14 cellular contexts compared by ENCODE assay signal in the genomic region with DNA sequence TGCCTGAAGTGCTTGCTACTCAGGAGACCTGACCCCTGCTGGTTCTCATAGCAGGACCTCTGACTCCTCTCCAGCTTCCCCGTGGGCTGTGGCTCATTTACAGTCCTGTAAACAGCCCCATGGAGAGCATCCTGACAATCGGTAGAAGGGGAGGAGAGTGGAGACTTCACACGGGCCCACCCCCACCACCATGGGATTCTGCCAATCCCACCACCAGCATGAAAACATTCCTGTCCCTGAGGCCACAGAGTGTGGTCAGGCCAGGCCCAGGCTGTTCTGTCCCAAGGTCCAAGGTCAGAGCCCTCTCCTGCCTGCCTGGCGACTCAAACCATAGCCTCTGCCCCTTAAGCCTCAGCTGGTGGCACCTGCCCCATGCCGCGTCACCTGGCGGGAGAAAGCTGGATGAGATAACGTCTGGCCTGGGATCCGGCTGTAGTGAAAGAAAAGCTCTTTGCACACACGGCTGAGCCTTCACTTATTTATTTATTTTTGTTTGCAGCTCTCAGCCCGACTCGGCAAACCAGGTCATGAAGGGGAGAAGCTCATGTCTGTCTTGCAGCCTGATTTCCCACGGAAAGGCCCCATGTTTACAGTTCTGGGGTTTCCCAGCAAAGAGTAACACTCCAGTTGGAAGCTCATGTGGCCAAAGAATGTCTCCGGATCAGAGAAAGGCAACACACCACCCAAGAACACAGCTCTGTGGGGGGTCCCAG.
A peak's percentile ranks its signal among the peaks of the same experiment; 100 is the strongest.
DNase-seq lines count a peak whose midpoint lies in the region; ATAC-seq, FAIRE-seq and TF ChIP-seq lines count a peak whose summit lies in the region.
"Had no signal": no experiment of that assay in that cellular context is flagged by ENCODE, and none has a peak within 500 bp of the region (broad histone marks: within the 10 kb centered on the region; RNA-seq: fewer than 3 reads in every experiment).

No MANE protein-coding gene starts in this region.

- FAIRE-seq in A549 (lab: Jason Lieb, UNC), result no peak
- FAIRE-seq: GM12891 had no signal

- H3K79me2 ChIP-seq in mesendoderm (ENCODE audit: control insufficient read depth, insufficient read depth, low read length), result no peaks in the 10 kb centered on the region

- H3K4me3 ChIP-seq in A549 (no peak overlapping the region), coronary artery (no peak overlapping the region), mesendoderm (ENCODE audit: low read length) (no peak overlapping the region)

- no peak for TF ChIP-seq POLR2A in A549 (IDR thresholded peaks at IDR 0.05; ENCODE audit: low read length)

- CTCF ChIA-PET in A549 (lab: Yijun Ruan, JAX), result interaction anchor here (1.2 to 1.6 kb wide), 4 partner anchors 9 to 420 kb away, joined by 3 to 6 read pairs (median 3); no protein-coding TSS in a partner anchor

- peak overlapping the region; percentile 90 to 98 (median 97) for H3K27ac Mint-ChIP-seq in nephron
- H3K27ac Mint-ChIP-seq: naive B cell had no signal

- no peaks in the 10 kb centered on the region for H3K79me1 ChIP-seq in mesendoderm (ENCODE audit: low read length)

- DNase-seq in A549 (ENCODE audit: low read depth in 1 of 2, low spot score in 1 of 2) (no peak), NCI-H146 treated with DMSO at 0.1 percent for 48 hours (lab: John Stamatoyannopoulos, UW; ENCODE audit: unreplicated experiment) (peak; percentile 94), coronary artery (ENCODE audit: low spot score) (no peak), middle frontal gyrus (ENCODE audit: extremely low spot score, low spot score) (no peak), GM19238 (ENCODE audit: insufficient read length, low spot score) (no peak), mesendoderm (no peak)
- no peak for DNase-seq in stimulated activated CD4-positive, alpha-beta T cell treated with anti-CD3 and anti-CD28 coated beads, Interleukin-12 subunit alpha, Interleukin-12 subunit beta, amount 100 ng/mL, for 4 hours
- DNase-seq: activated CD8-positive, alpha-beta memory T cell treated with anti-CD3 and anti-CD28 coated beads, Interleukin-2, amount 50 U/mL, for 48 hours; AML-193; effector memory CD4-positive, alpha-beta T cell; HCEC 1CT; naive B cell had no signal

- no peak overlapping the region for H3K56ac ChIP-seq in mesendoderm (ENCODE audit: low read length)

- H3K36me3 ChIP-seq in mesendoderm (ENCODE audit: control insufficient read depth, insufficient read depth, low read length), result no peaks in the 10 kb centered on the region

- TF ChIP-seq RAD21 in A549 (conservative IDR thresholded peaks at IDR 0.05 in 1 of 2, IDR thresholded peaks at IDR 0.05 in 1 of 2), result no peak

- TF ChIP-seq EP300 in A549 (IDR thresholded peaks at IDR 0.05), result no peak

- POLR2A ChIA-PET in A549 (lab: Yijun Ruan, JAX), result no interaction called here

- H3K27ac ChIP-seq in A549, result peak overlapping the region in 1 of 2 experiments; percentile 56; a peak in 2 of 6 replicates
- H3K27ac ChIP-seq in coronary artery, result peak overlapping the region; percentile 25 to 62
- no peak overlapping the region for H3K27ac ChIP-seq in mesendoderm (ENCODE audit: low read depth, low read length)

- no peak overlapping the region for H3K23ac ChIP-seq in mesendoderm (ENCODE audit: low read length)

- H2AK5ac ChIP-seq in mesendoderm (ENCODE audit: low read length), result no peak overlapping the region

- peak; percentile 39 to 56; a peak in 4 of 6 replicates for ATAC-seq in A549

- H4K5ac ChIP-seq in mesendoderm (ENCODE audit: low read length), result no peak overlapping the region

- H3K36me3 Mint-ChIP-seq in nephron (ENCODE audit: low read depth), result no peaks in the 10 kb centered on the region
- H3K36me3 Mint-ChIP-seq: naive B cell had no signal

- H3K4me1 Mint-ChIP-seq in nephron, result peaks cover 61% of the 10 kb centered on the region
- H3K4me1 Mint-ChIP-seq: naive B cell had no signal

- TF ChIP-seq CTCF in A549 (IDR thresholded peaks at IDR 0.05) (no peak), coronary artery (IDR thresholded peaks at IDR 0.05) (no peak), nephron (IDR thresholded peaks at IDR 0.05; ENCODE audit: unreplicated experiment in 3 of 3) (peak in 1 of 3 experiments; percentile 35)

- no peak overlapping the region for H2BK5ac ChIP-seq in mesendoderm (ENCODE audit: low read length)

- no peak overlapping the region for H3K9ac ChIP-seq in mesendoderm (ENCODE audit: low read length)

- H4K8ac ChIP-seq in mesendoderm (ENCODE audit: low read depth, low read length), result no peak overlapping the region

- no peak overlapping the region for H2BK15ac ChIP-seq in mesendoderm (replicated peaks; ENCODE audit: low read depth)

- no peak overlapping the region for H3K4ac ChIP-seq in mesendoderm (ENCODE audit: low read depth, low read length)

- peaks cover 31% of the 10 kb centered on the region for H3K4me1 ChIP-seq in A549
- no peaks in the 10 kb centered on the region for H3K4me1 ChIP-seq in mesendoderm (ENCODE audit: control insufficient read depth, low read depth, low read length)

- no peaks in the 10 kb centered on the region for H3K9me3 Mint-ChIP-seq in nephron

- no peak overlapping the region for H3K4me2 ChIP-seq in A549
- no peak overlapping the region for H3K4me2 ChIP-seq in mesendoderm (ENCODE audit: low read length)

- no peak overlapping the region for H3K18ac ChIP-seq in mesendoderm (ENCODE audit: low read length)

- peaks cover 5% of the 10 kb centered on the region for H3K27me3 Mint-ChIP-seq in nephron (ENCODE audit: low read depth)

- H2BK120ac ChIP-seq in mesendoderm (ENCODE audit: low read depth, low read length), result no peak overlapping the region

- no peaks in the 10 kb centered on the region for H3K9me3 ChIP-seq in A549

- WGBS in A549 (ENCODE audit: missing lambda C conversion rate), result 81% methylated on average over 11 of the region's 14 CpGs
- no CpG with 5 or more reads among the region's 14 CpGs for WGBS in mesendoderm (ENCODE audit: extremely low coverage, insufficient coverage, low lambda C conversion rate)

- peak overlapping the region in 1 of 3 experiments; percentile 7 for H3K4me3 Mint-ChIP-seq in nephron
- H3K4me3 Mint-ChIP-seq: naive B cell had no signal

- H3K27me3 ChIP-seq in mesendoderm (ENCODE audit: insufficient read depth, low read length, poor library complexity), result no peaks in the 10 kb centered on the region

TF ChIP-seq in A549, 52 proteins besides CTCF, POLR2A, EP300 and RAD21 (continues in another document):
- TF ChIP-seq, protein P1, sequence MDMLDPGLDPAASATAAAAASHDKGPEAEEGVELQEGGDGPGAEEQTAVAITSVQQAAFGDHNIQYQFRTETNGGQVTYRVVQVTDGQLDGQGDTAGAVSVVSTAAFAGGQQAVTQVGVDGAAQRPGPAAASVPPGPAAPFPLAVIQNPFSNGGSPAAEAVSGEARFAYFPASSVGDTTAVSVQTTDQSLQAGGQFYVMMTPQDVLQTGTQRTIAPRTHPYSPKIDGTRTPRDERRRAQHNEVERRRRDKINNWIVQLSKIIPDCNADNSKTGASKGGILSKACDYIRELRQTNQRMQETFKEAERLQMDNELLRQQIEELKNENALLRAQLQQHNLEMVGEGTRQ (IDR thresholded peaks at IDR 0.05), result no peak
- TF ChIP-seq ATOH8 (CRISPR knock-in tag; IDR thresholded peaks at IDR 0.05; ENCODE audit: low read depth) (no peak), ZC3H11A (IDR thresholded peaks at IDR 0.05) (no peak), RCOR1 (IDR thresholded peaks at IDR 0.05; ENCODE audit: low read depth, low read length) (no peak), RARB (CRISPR knock-in tag; IDR thresholded peaks at IDR 0.05) (no peak), TFCP2L1 (CRISPR knock-in tag; IDR thresholded peaks at IDR 0.05) (no peak), HDAC2 (IDR thresholded peaks at IDR 0.05) (no peak), SREBF2 (IDR thresholded peaks at IDR 0.05) (no peak), ZNF302 (CRISPR knock-in tag; IDR thresholded peaks at IDR 0.05) (no peak), FOSB (CRISPR knock-in tag; IDR thresholded peaks at IDR 0.05) (no peak), HMGXB4 (CRISPR knock-in tag; IDR thresholded peaks at IDR 0.05; ENCODE audit: borderline replicate concordance) (no peak), FOSL2 (IDR thresholded peaks at IDR 0.05) (no peak), FOSL2 (CRISPR knock-in tag; IDR thresholded peaks at IDR 0.05) (no peak), HOXA7 (CRISPR knock-in tag; IDR thresholded peaks at IDR 0.05) (no peak), TP53 (CRISPR knock-in tag; IDR thresholded peaks at IDR 0.05) (no peak), FOXS1 (CRISPR knock-in tag; IDR thresholded peaks at IDR 0.05) (no peak), JUN (IDR thresholded peaks at IDR 0.05) (no peak), ELK1 (IDR thresholded peaks at IDR 0.05; ENCODE audit: low read depth, low read length) (no peak), NPAS2 (CRISPR knock-in tag; IDR thresholded peaks at IDR 0.05; ENCODE audit: borderline replicate concordance) (no peak)
